ENCODE assay signal across 12 cellular contexts in the genomic region with DNA sequence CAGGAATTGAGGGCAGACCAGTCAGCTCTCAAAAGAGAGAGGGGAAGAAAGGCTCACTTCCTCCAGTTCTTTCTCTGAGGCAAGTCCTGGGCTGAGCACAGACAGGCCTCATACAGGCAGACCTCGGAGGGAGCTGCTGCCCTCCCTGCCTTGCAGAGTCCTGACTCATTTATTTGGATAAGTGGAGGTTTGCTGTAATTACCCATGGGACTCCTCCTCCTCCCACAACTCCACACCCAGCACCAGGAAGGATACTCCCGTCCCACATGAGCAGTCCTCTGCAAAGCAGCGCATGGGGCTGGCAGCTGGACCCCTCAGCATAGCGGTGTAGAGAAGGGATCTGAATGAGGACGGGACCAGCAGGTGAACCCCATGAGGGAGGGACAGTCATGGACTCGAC. TPM values are rescaled to one million over a fixed set of nuclear protein-coding genes. Genes with fewer than 3 reads are reported as not detected.
A peak's percentile ranks its signal among the peaks of the same experiment; 100 is the strongest.
DNase-seq lines count a peak whose midpoint lies in the region; ATAC-seq, FAIRE-seq and TF ChIP-seq lines count a peak whose summit lies in the region.
"Had no signal": no experiment of that assay in that cellular context is flagged by ENCODE, and none has a peak within 500 bp of the region (broad histone marks: within the 10 kb centered on the region; RNA-seq: fewer than 3 reads in every experiment).

No MANE protein-coding gene starts in this region.

- POLR2A ChIA-PET in MCF 10A (lab: Yijun Ruan, JAX) (no interaction called here), K562 (lab: Yijun Ruan, JAX) (interaction anchor here (1.2 to 1.3 kb wide), 2 partner anchors 14 to 24 kb away, joined by 4 to 7 read pairs; no protein-coding TSS in a partner anchor)

- no peaks in the 10 kb centered on the region for H3K36me3 ChIP-seq in breast epithelium
- H3K36me3 ChIP-seq in K562 (ENCODE audit: control insufficient read depth, insufficient read depth, low read length): no peaks in the 10 kb centered on the region
- no peaks in the 10 kb centered on the region for H3K36me3 ChIP-seq in kidney epithelial cell (ENCODE audit: control insufficient read depth, insufficient read depth, low read length)
- H3K36me3 ChIP-seq: gastrocnemius medialis had no signal

- no peak overlapping the region for H3K4me3 Mint-ChIP-seq in MCF 10A (ENCODE audit: unreplicated experiment)

- no peak for TF ChIP-seq RAD21 in K562 (CRISPR knock-in tag; conservative IDR thresholded peaks at IDR 0.05 in 1 of 2, IDR thresholded peaks at IDR 0.05 in 1 of 2)

- intact Hi-C loops in MCF 10A (cut with micrococcal nuclease) (no loop called here), breast epithelium (cut with DNase I; ENCODE audit: low total_unique reads) (no loop called here), K562 (cut with micrococcal nuclease) (no loop called here)

- no peak for TF ChIP-seq CTCF in MCF 10A (IDR thresholded peaks at IDR 0.05; ENCODE audit: unreplicated experiment)
- no peak for TF ChIP-seq CTCF in breast epithelium (IDR thresholded peaks at IDR 0.05)
- TF ChIP-seq CTCF in K562 (IDR thresholded peaks at IDR 0.05 in 2 of 3, conservative IDR thresholded peaks at IDR 0.05 in 1 of 3; ENCODE audit: insufficient read depth in 2 of 3, low read depth in 1 of 3, low read length in 3 of 3): no peak
- TF ChIP-seq CTCF in kidney epithelial cell (IDR thresholded peaks at IDR 0.05; ENCODE audit: insufficient read depth, low read length, poor library complexity, severe bottlenecking): no peak

- TF ChIP-seq POLR2A in breast epithelium (IDR thresholded peaks at IDR 0.05) (no peak), K562 (conservative IDR thresholded peaks at IDR 0.05) (no peak)

- in situ Hi-C loops in K562 (cut with MboI): no loop called here

- no peak for TF ChIP-seq EP300 in K562 (IDR thresholded peaks at IDR 0.05; ENCODE audit: low read length)

- H3K4me1 Mint-ChIP-seq in MCF 10A (ENCODE audit: insufficient read depth, unreplicated experiment): peaks cover 6% of the 10 kb centered on the region

- H3K4me2 ChIP-seq in K562 (ENCODE audit: insufficient read depth, low read length): no peak overlapping the region

- H3K79me2 ChIP-seq in K562 (ENCODE audit: control insufficient read depth, insufficient read depth, low read length): no peaks in the 10 kb centered on the region

- H3K9me1 ChIP-seq in K562 (ENCODE audit: control insufficient read depth, insufficient read depth, low read length): no peaks in the 10 kb centered on the region

- no peaks in the 10 kb centered on the region for H3K4me1 ChIP-seq in breast epithelium
- peaks cover 3% of the 10 kb centered on the region in 2 experiments; a peak in 3 of 5 replicates for H3K4me1 ChIP-seq in K562 (replicated peaks in 1 of 2; ENCODE audit: control insufficient read depth in 2 of 2, insufficient read depth in 2 of 2, low read length in 2 of 2)

- DNase-seq in MCF 10A (ENCODE audit: unreplicated experiment) (peak; percentile 56), breast epithelium (ENCODE audit: low spot score in 2 of 2) (no peak), K562 (ENCODE audit: extremely low read depth in 1 of 4, low spot score in 3 of 4) (peak in 2 of 4 experiments; percentile 18 to 19), kidney epithelial cell (ENCODE audit: low read depth) (peak; percentile 67), SHP77 treated with DMSO at 0.1 percent for 48 hours (lab: John Stamatoyannopoulos, UW) (no peak)
- DNase-seq: C1 segment of cervical spinal cord, gastrocnemius medialis, NCI-H187, posterior cingulate gyrus had no signal

- no peak overlapping the region for H3K9ac ChIP-seq in K562 (ENCODE audit: insufficient read depth in 1 of 2, low read depth in 2 of 2, low read length in 2 of 2)

- no peak overlapping the region for H3K4me3 ChIP-seq in breast epithelium
- H3K4me3 ChIP-seq in K562: no peak overlapping the region
- no peak overlapping the region for H3K4me3 ChIP-seq in kidney epithelial cell (ENCODE audit: low read depth, low read length)
- H3K4me3 ChIP-seq: gastrocnemius medialis had no signal

- FAIRE-seq in K562 (lab: Jason Lieb, UNC): no peak

- H3K9me3 Mint-ChIP-seq in MCF 10A (ENCODE audit: unreplicated experiment): no peaks in the 10 kb centered on the region

- H4K20me1 ChIP-seq in K562 (replicated peaks; ENCODE audit: control insufficient read depth, insufficient read depth, low read length): no peaks in the 10 kb centered on the region; the same call in 1 of the 2 replicates

- H3K9me3 ChIP-seq in breast epithelium: no peaks in the 10 kb centered on the region
- H3K9me3 ChIP-seq in K562 (replicated peaks; ENCODE audit: control insufficient read depth, insufficient read depth, low read depth, low read length): no peaks in the 10 kb centered on the region
- H3K9me3 ChIP-seq: gastrocnemius medialis had no signal

- H3K27ac Mint-ChIP-seq in MCF 10A (ENCODE audit: low read depth, unreplicated experiment): no peak overlapping the region

- CTCF ChIA-PET in MCF 10A (lab: Yijun Ruan, JAX) (interaction anchor here (0.7 to 1.4 kb wide), 2 partner anchors 42 to 171 kb away, joined by 3 to 4 read pairs; no protein-coding TSS in a partner anchor), K562 (lab: Yijun Ruan, JAX; ENCODE audit: low intra/inter-chr PET ratio) (no interaction called here)

- H3K36me3 Mint-ChIP-seq in MCF 10A (ENCODE audit: insufficient read depth, unreplicated experiment): no peaks in the 10 kb centered on the region

- H3K27ac ChIP-seq in breast epithelium: no peak overlapping the region
- H3K27ac ChIP-seq in K562 (ENCODE audit: extremely low read depth, low read depth, low read length): no peak overlapping the region
- H3K27ac ChIP-seq: gastrocnemius medialis had no signal

- 3% methylated on average over 6 of the region's 6 CpGs for WGBS in K562 (ENCODE audit: insufficient coverage, low coverage, missing lambda C conversion rate)

- BruUV-seq in MCF 10A (replicated peaks; lab: Mats Ljungman, UMichigan) (no TSS peak), K562 (replicated peaks; lab: Mats Ljungman, UMichigan) (no TSS peak)

- peak overlapping the region; percentile 21; the same call in 1 of the 2 replicates for H2AFZ ChIP-seq in K562 (ENCODE audit: low read depth, low read length)

- peaks cover 19% of the 10 kb centered on the region for H3K27me3 Mint-ChIP-seq in MCF 10A (ENCODE audit: insufficient read depth, unreplicated experiment)

- H3K27me3 ChIP-seq in breast epithelium: no peaks in the 10 kb centered on the region
- H3K27me3 ChIP-seq in K562 (ENCODE audit: control insufficient read depth in 2 of 2, insufficient read depth in 2 of 2, low read length in 2 of 2): peaks cover 0 to 4% of the 10 kb centered on the region in 2 experiments; a peak in 2 of 5 replicates
- H3K27me3 ChIP-seq in kidney epithelial cell (ENCODE audit: control insufficient read depth, insufficient read depth, low read length): peaks cover 2% of the 10 kb centered on the region
- H3K27me3 ChIP-seq: gastrocnemius medialis had no signal

- ATAC-seq in K562: peak; percentile 68
- ATAC-seq in HG03135 (IDR thresholded peaks at IDR 0.05; ENCODE audit: unreplicated experiment): no peak
- no peak for ATAC-seq in HG02870 (IDR thresholded peaks at IDR 0.05; ENCODE audit: unreplicated experiment)
- no peak for ATAC-seq in HG02678 (IDR thresholded peaks at IDR 0.05; ENCODE audit: unreplicated experiment)
- ATAC-seq: gastrocnemius medialis had no signal

TF ChIP-seq in K562, 482 proteins besides CTCF, POLR2A, EP300 and RAD21 (continues in another document):
- TF ChIP-seq ZNF212 (CRISPR knock-in tag; IDR thresholded peaks at IDR 0.05) (no peak), NONO (IDR thresholded peaks at IDR 0.05; ENCODE audit: low read depth in 2 of 2, low read length in 1 of 2) (no peak), MAFG (tag; conservative IDR thresholded peaks at IDR 0.05) (no peak), FOSL1 (tag; conservative IDR thresholded peaks at IDR 0.05) (peak; percentile 45; the same call in 1 of the 2 replicates), ZNF239 (CRISPR knock-in tag; IDR thresholded peaks at IDR 0.05) (no peak), XRCC4 (IDR thresholded peaks at IDR 0.05; ENCODE audit: extremely low read depth, insufficient read depth, insufficient read length) (no peak), ZNF586 (CRISPR knock-in tag; conservative IDR thresholded peaks at IDR 0.05) (no peak), TEAD4 (IDR thresholded peaks at IDR 0.05; ENCODE audit: low read length) (no peak), TEAD4 (CRISPR knock-in tag; IDR thresholded peaks at IDR 0.05; ENCODE audit: borderline replicate concordance) (no peak)
- TF ChIP-seq, protein P1, sequence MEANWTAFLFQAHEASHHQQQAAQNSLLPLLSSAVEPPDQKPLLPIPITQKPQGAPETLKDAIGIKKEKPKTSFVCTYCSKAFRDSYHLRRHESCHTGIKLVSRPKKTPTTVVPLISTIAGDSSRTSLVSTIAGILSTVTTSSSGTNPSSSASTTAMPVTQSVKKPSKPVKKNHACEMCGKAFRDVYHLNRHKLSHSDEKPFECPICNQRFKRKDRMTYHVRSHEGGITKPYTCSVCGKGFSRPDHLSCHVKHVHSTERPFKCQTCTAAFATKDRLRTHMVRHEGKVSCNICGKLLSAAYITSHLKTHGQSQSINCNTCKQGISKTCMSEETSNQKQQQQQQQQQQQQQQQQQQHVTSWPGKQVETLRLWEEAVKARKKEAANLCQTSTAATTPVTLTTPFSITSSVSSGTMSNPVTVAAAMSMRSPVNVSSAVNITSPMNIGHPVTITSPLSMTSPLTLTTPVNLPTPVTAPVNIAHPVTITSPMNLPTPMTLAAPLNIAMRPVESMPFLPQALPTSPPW (CRISPR knock-in tag; IDR thresholded peaks at IDR 0.05): 0 out of 2 replicates have a peak, but pooled peaks have one; percentile 25

RNA-seq across cellular contexts. Expression of a gene that starts 13.4 kb away (rescaled TPM):
- total RNA-seq in MCF 10A (2022) (not detected in 2 replicates), breast epithelium (not detected), K562 (2014; rRNA removed) (not detected in 2 replicates), K562 (2014; rRNA removed; fragmentation: Illumina TruSeq; extraction: Trizol) (not detected in 2 replicates), K562 (2015; rRNA removed; fragmentation: Illumina TruSeq; extraction: Trizol) (not detected in 2 replicates), K562 (2021) (not detected in 2 replicates), kidney epithelial cell (not detected in 2 replicates)
- total RNA-seq in K562 (2011; cell fraction: chromatin; rRNA removed; ENCODE audit: low replicate concordance): not detected in 2 replicates
- not detected in 2 replicates for total RNA-seq in K562 (2011; cell fraction: nucleolus; rRNA removed)
- not detected in 2 replicates for total RNA-seq in K562 (2011; cell fraction: nucleoplasm; rRNA removed)
- polyA plus RNA-seq in K562 (2011; rRNA removed) (not detected in 2 replicates), K562 (2014; fragmentation: Illumina TruSeq; extraction: Trizol) (not detected in 2 replicates), K562 (2014; fragmentation: Nextera tagmentation; extraction: Ambion mirVana) (not detected), K562 (2014; rRNA removed) (not detected in 2 replicates)
- polyA plus RNA-seq in K562 (2011; cell fraction: cytosol; rRNA removed): not detected in 2 replicates
- not detected in 2 replicates for polyA plus RNA-seq in K562 (2011; cell fraction: nucleus; rRNA removed)
- not detected in 2 replicates for polyA plus RNA-seq in K562 (2012)
- not detected in 2 replicates for polyA minus RNA-seq in K562 (2011; rRNA and poly(A)+ RNA removed)
- not detected in 2 replicates for polyA minus RNA-seq in K562 (2011; cell fraction: cytosol; rRNA and poly(A)+ RNA removed)
- polyA minus RNA-seq in K562 (2011; cell fraction: nucleus; rRNA and poly(A)+ RNA removed): not detected in 2 replicates
- total RNA-seq: gastrocnemius medialis had no signal

Comparison
In these comparisons a context has a peak if more than half of its experiments do, and no peak if none do; other contexts are left out.
1. DNase-seq: peak in MCF 10A (single experiment) and kidney epithelial cell (single experiment); none in breast epithelium (0 of 2) and SHP77 treated with DMSO at 0.1 percent for 48 hours (single experiment).